ENCODE assay signal across 8 cellular contexts in genomic region chr1:93629101-93630059, GRCh38. TPM values are rescaled to one million over a fixed set of nuclear protein-coding genes. Genes with fewer than 3 reads are reported as not detected.
DNase-seq lines count a peak whose midpoint lies in the region; ATAC-seq and TF ChIP-seq lines count a peak whose summit lies in the region.

No MANE protein-coding gene starts in this region.

- peak; percentile 77 for TF ChIP-seq CTCF in Calu3 (IDR thresholded peaks at IDR 0.05; ENCODE audit: unreplicated experiment)

- H3K9me3 Mint-ChIP-seq in Calu3 (ENCODE audit: low read depth, unreplicated experiment), result no peaks in the 10 kb centered on the region
- no peaks in the 10 kb centered on the region for H3K9me3 Mint-ChIP-seq in central memory CD8-positive, alpha-beta T cell

- DNase-seq in Calu3, result peak; percentile 49
- peak; percentile 52 for DNase-seq in NCI-H1417 treated with DMSO at 0.1 percent for 48 hours (lab: John Stamatoyannopoulos, UW)
- DNase-seq in central memory CD8-positive, alpha-beta T cell (ENCODE audit: low spot score in 2 of 2), result peak in 1 of 2 donors; percentile 40
- DNase-seq in left colon, result peak in 1 of 2 donors; percentile 25
- DNase-seq in stromal cell of bone marrow (ENCODE audit: low read depth), result peak; percentile 58

- ATAC-seq in GM21367 (IDR thresholded peaks at IDR 0.05; ENCODE audit: unreplicated experiment) (peak; percentile 57), SK-N-SH treated with all-trans-retinoic acid at 6 μM for 48 hours (peak; percentile 65), left colon (peak; percentile 76), HG03460 (IDR thresholded peaks at IDR 0.05; ENCODE audit: unreplicated experiment) (no peak)
- peak; percentile 52 for ATAC-seq in central memory CD8-positive, alpha-beta T cell (replicated peaks; ENCODE audit: extremely low read depth, poor library complexity, severe bottlenecking)

- intact Hi-C loops in Calu3 (cut with micrococcal nuclease; ENCODE audit: unreplicated experiment) (loop anchor here (1.0 to 5.0 kb wide), 4 partner anchors 43 to 215 kb away; partner anchors contain the start of gene BCAR3), left colon (cut with DNase I, micrococcal nuclease) (loop anchor here (2.0 to 10.0 kb wide), 5 partner anchors 55 to 215 kb away; partner anchors contain the start of genes BCAR3 (in 1 of the 2) and FNBP1L (in 1 of the 2))

- BruUV-seq in Calu3 (replicated peaks; lab: Mats Ljungman, UMichigan), result no TSS peak

- no peak overlapping the region for H3K4me3 Mint-ChIP-seq in Calu3 (ENCODE audit: low read depth, unreplicated experiment)
- no peak overlapping the region for H3K4me3 Mint-ChIP-seq in central memory CD8-positive, alpha-beta T cell

- no peaks in the 10 kb centered on the region for H3K27me3 Mint-ChIP-seq in Calu3 (ENCODE audit: unreplicated experiment)
- H3K27me3 Mint-ChIP-seq in central memory CD8-positive, alpha-beta T cell, result no peaks in the 10 kb centered on the region

- H3K4me1 Mint-ChIP-seq in Calu3 (ENCODE audit: low read depth, unreplicated experiment), result peaks cover 38% of the 10 kb centered on the region
- H3K4me1 Mint-ChIP-seq in central memory CD8-positive, alpha-beta T cell, result no peaks in the 10 kb centered on the region

- CTCF ChIA-PET in Calu3 (lab: Charles Lee), result interaction anchor here (0.6 to 3.9 kb wide), 20 partner anchors 9 to 325 kb away, joined by 3 to 125 read pairs (median 4); no protein-coding TSS in a partner anchor

- peaks cover 6% of the 10 kb centered on the region for H3K36me3 Mint-ChIP-seq in Calu3 (ENCODE audit: insufficient read depth, unreplicated experiment)
- H3K36me3 Mint-ChIP-seq in central memory CD8-positive, alpha-beta T cell (ENCODE audit: insufficient read depth), result peaks cover 2% of the 10 kb centered on the region

- H3K27ac Mint-ChIP-seq in Calu3 (ENCODE audit: unreplicated experiment), result peak overlapping the region; percentile 7
- H3K27ac Mint-ChIP-seq in central memory CD8-positive, alpha-beta T cell (ENCODE audit: low read depth), result no peak overlapping the region

TF ChIP-seq in SK-N-SH treated with all-trans-retinoic acid at 6 μM for 48 hours, 23 proteins besides CTCF, POLR2A, EP300 and RAD21:
- TF ChIP-seq PATZ1 (CRISPR knock-in tag; IDR thresholded peaks at IDR 0.05; ENCODE audit: borderline replicate concordance) (no peak), CREB5 (CRISPR knock-in tag; IDR thresholded peaks at IDR 0.05; ENCODE audit: low read depth) (no peak), ESRRG (CRISPR knock-in tag; IDR thresholded peaks at IDR 0.05) (no peak)

RNA-seq across cellular contexts. Expression of gene BCAR3, which starts 52.3 kb away (rescaled TPM):
- total RNA-seq in Calu3 (2022) (15.6 and 15.7 TPM in 2 replicates), left colon (10 to 100 TPM; 64.0 to 79.0 TPM)
